Comparison of ENCODE assay signal across 12 cellular contexts in genomic region chr1:206169794-206170193, GRCh38. TPM values are rescaled to one million over a fixed set of nuclear protein-coding genes. Genes with fewer than 3 reads are reported as not detected.
DNase-seq lines count a peak whose midpoint lies in the region; TF ChIP-seq lines count a peak whose summit lies in the region.
"Not testable (repeated sequence)": the region's sequence is repeated elsewhere in the genome, so short reads cannot be mapped to it uniquely, and the experiment has no call there.
"Had no signal": no experiment of that assay in that cellular context is flagged by ENCODE, and none has a peak within 500 bp of the region (broad histone marks: within the 10 kb centered on the region; RNA-seq: fewer than 3 reads in every experiment).

No MANE protein-coding gene starts in this region.

- not testable (repeated sequence) for H4K20me1 ChIP-seq in fibroblast of lung (ENCODE audit: control insufficient read depth, extremely low read depth, insufficient read depth, low read length)

- H3K79me1 ChIP-seq in mesenchymal stem cell (replicated peaks; ENCODE audit: low read length, poor library complexity, severe bottlenecking), result not testable (repeated sequence)

- not testable (repeated sequence) for H3K9me3 ChIP-seq in fibroblast of lung (ENCODE audit: control insufficient read depth, insufficient read depth, low read depth, low read length); mesenchymal stem cell (ENCODE audit: control insufficient read depth, low read length)

- not testable (repeated sequence) for H3K79me2 ChIP-seq in fibroblast of lung (ENCODE audit: control insufficient read depth, insufficient read depth, low read length)

- TF ChIP-seq CTCF in cardiac fibroblast (IDR thresholded peaks at IDR 0.05; ENCODE audit: low read depth, low read length); fibroblast of lung (conservative IDR thresholded peaks at IDR 0.05 in 1 of 2, IDR thresholded peaks at IDR 0.05 in 1 of 2; ENCODE audit: low read depth in 1 of 2, low read length in 2 of 2); foreskin fibroblast (IDR thresholded peaks at IDR 0.05; ENCODE audit: low read depth, low read length): not testable (repeated sequence)

- H2BK15ac ChIP-seq in mesenchymal stem cell (ENCODE audit: low read depth, poor library complexity, severe bottlenecking), result not testable (repeated sequence)

- H3K4me1 ChIP-seq in fibroblast of lung (ENCODE audit: control insufficient read depth, extremely low read depth, insufficient read depth, low read length); mesenchymal stem cell (ENCODE audit: control insufficient read depth, insufficient read depth, low read depth, low read length): not testable (repeated sequence)

- not testable (repeated sequence) for H3K36me3 ChIP-seq in fibroblast of lung (ENCODE audit: control insufficient read depth, insufficient read depth, low read length); mesenchymal stem cell (ENCODE audit: control insufficient read depth in 1 of 2, insufficient read depth in 2 of 2, low read depth in 1 of 2, low read length in 2 of 2)

- not testable (repeated sequence) for H2BK12ac ChIP-seq in mesenchymal stem cell (ENCODE audit: low read length in 2 of 2)

- not testable (repeated sequence) for H3K27me3 ChIP-seq in fibroblast of lung (ENCODE audit: control insufficient read depth, insufficient read depth, low read length); mesenchymal stem cell (ENCODE audit: control insufficient read depth in 1 of 2, insufficient read depth in 1 of 2, low read length in 2 of 2)

- H3K4me3 ChIP-seq in cardiac fibroblast (replicated peaks in 1 of 2; ENCODE audit: low read depth in 2 of 2, low read length in 2 of 2); fibroblast of lung (replicated peaks in 1 of 4; ENCODE audit: control extremely low read depth in 1 of 4, insufficient read depth in 1 of 4, low read depth in 3 of 4, low read length in 4 of 4); foreskin fibroblast (ENCODE audit: low read depth in 1 of 2, low read length in 2 of 2); mesenchymal stem cell (ENCODE audit: insufficient read depth in 1 of 2, low read depth in 1 of 2, low read length in 2 of 2): not testable (repeated sequence)

- H4K8ac ChIP-seq in mesenchymal stem cell (ENCODE audit: low read length), result not testable (repeated sequence)

- not testable (repeated sequence) for H3K9ac ChIP-seq in fibroblast of lung (ENCODE audit: insufficient read depth, low read length); mesenchymal stem cell (ENCODE audit: low read length)

- H3K18ac ChIP-seq in mesenchymal stem cell (ENCODE audit: low read depth in 1 of 2, low read length in 2 of 2), result not testable (repeated sequence)

- not testable (repeated sequence) for H2AK5ac ChIP-seq in mesenchymal stem cell (ENCODE audit: low read length, severe bottlenecking)

- not testable (repeated sequence) for H3K23ac ChIP-seq in mesenchymal stem cell (ENCODE audit: low read length in 2 of 2)

- H2BK5ac ChIP-seq in mesenchymal stem cell (ENCODE audit: low read depth, low read length, poor library complexity, severe bottlenecking), result not testable (repeated sequence)

- not testable (repeated sequence) for H4K91ac ChIP-seq in mesenchymal stem cell (ENCODE audit: low read length)

- H3K4me2 ChIP-seq in fibroblast of lung (ENCODE audit: extremely low read depth, insufficient read depth, low read length); mesenchymal stem cell (ENCODE audit: low read length, poor library complexity, severe bottlenecking): not testable (repeated sequence)

- H2BK120ac ChIP-seq in mesenchymal stem cell (ENCODE audit: low read depth, low read length), result not testable (repeated sequence)

- H3K14ac ChIP-seq in mesenchymal stem cell (ENCODE audit: low read length in 2 of 2), result not testable (repeated sequence)

- not testable (repeated sequence) for H2AFZ ChIP-seq in fibroblast of lung (ENCODE audit: low read length); mesenchymal stem cell (ENCODE audit: low read depth, low read length)

- WGBS in mesenchymal stem cell, result no CpG with 5 or more reads among the region's 3 CpGs

- H3K4ac ChIP-seq in mesenchymal stem cell (ENCODE audit: low read depth in 1 of 2, low read length in 2 of 2), result not testable (repeated sequence)

- peak; percentile 4 for DNase-seq in H4 (ENCODE audit: low spot score)
- DNase-seq in MV-4-11 (lab: John Stamatoyannopoulos, UW), result peak; percentile 43
- DNase-seq in SIG-M5 treated with dmso at 0.1 percent for 504 hours (lab: John Stamatoyannopoulos, UW; ENCODE audit: unreplicated experiment), result peak; percentile 5
- DNase-seq in cardiac fibroblast (ENCODE audit: low read depth in 2 of 2), result peak; percentile 65 to 75
- DNase-seq in fibroblast of lung (ENCODE audit: low read depth in 2 of 2), result peak; percentile 33 to 58
- DNase-seq in foreskin fibroblast, result peak; percentile 9 to 50
- peak; percentile 17 for DNase-seq in mesenchymal stem cell

- H3K27ac ChIP-seq in fibroblast of lung (ENCODE audit: insufficient read depth, low read length); mesenchymal stem cell (ENCODE audit: low read length, poor library complexity, severe bottlenecking): not testable (repeated sequence)

RNA-seq across cellular contexts. Expression of gene FAM72A, which starts 32.8 kb away (rescaled TPM):
- total RNA-seq in H4 (2014; rRNA removed; shearing (Covaris generic)), result 4.5 and 7.2 TPM in 2 replicates
- 1.8 and 4.5 TPM in 2 replicates for total RNA-seq in fibroblast of lung
- polyA plus RNA-seq in fibroblast of lung, result 1.5 and 4.5 TPM in 2 replicates
- polyA plus RNA-seq in fibroblast of lung (2012), result 2.1 and 4.1 TPM in 2 replicates
- 3.7 TPM in 1 of 2 replicates, not detected in the other for polyA minus RNA-seq in fibroblast of lung (ENCODE audit: low replicate concordance)
- 1.9 TPM for polyA plus RNA-seq in mesenchymal stem cell (2013, experiment 1 of 2)
- polyA plus RNA-seq in mesenchymal stem cell (2013, experiment 2 of 2), result 1.9 TPM

RNA-seq across cellular contexts. Expression of gene SRGAP2, which starts 33.5 kb away (rescaled TPM):
- total RNA-seq in H4 (2014; rRNA removed; shearing (Covaris generic)), result 28.5 and 31.0 TPM in 2 replicates
- 47.3 and 51.9 TPM in 2 replicates for total RNA-seq in fibroblast of lung
- polyA plus RNA-seq in fibroblast of lung, result 14.3 and 17.7 TPM in 2 replicates
- 28.5 and 30.3 TPM in 2 replicates for polyA plus RNA-seq in fibroblast of lung (2012)
- 36.9 and 57.9 TPM in 2 replicates for polyA minus RNA-seq in fibroblast of lung (ENCODE audit: low replicate concordance)
- polyA plus RNA-seq in mesenchymal stem cell (2013, experiment 1 of 2), result 21.8 TPM
- 21.8 TPM for polyA plus RNA-seq in mesenchymal stem cell (2013, experiment 2 of 2)

RNA-seq across cellular contexts. Expression of gene AVPR1B, which starts 52.6 kb away (rescaled TPM):
- total RNA-seq in H4 (2014; rRNA removed; shearing (Covaris generic)), result not detected in 2 replicates
- not detected in 2 replicates for total RNA-seq in fibroblast of lung
- polyA plus RNA-seq in fibroblast of lung, result not detected in 2 replicates
- not detected in 2 replicates for polyA plus RNA-seq in fibroblast of lung (2012)
- not detected in 2 replicates for polyA minus RNA-seq in fibroblast of lung (ENCODE audit: low replicate concordance)
- not detected for polyA plus RNA-seq in mesenchymal stem cell (2013, experiment 1 of 2)
- polyA plus RNA-seq in mesenchymal stem cell (2013, experiment 2 of 2), result not detected
- total RNA-seq: A673; CD4-positive, alpha-beta T cell; GM12878; H7; HFFc6 had no signal
- polyA plus RNA-seq: GM12878 had no signal

Comparison
In these comparisons a context has a peak if more than half of its experiments do, and no peak if none do; other contexts are left out.
1. DNase-seq: peak in every context shown above with its lines; median percentile 70 in cardiac fibroblast; 46 in fibroblast of lung; 43 in MV-4-11; 30 in foreskin fibroblast; 17 in mesenchymal stem cell; 5 in SIG-M5 treated with dmso at 0.1 percent for 504 hours; 4 in H4.